12 cellular contexts compared by ENCODE assay signal in the genomic region with DNA sequence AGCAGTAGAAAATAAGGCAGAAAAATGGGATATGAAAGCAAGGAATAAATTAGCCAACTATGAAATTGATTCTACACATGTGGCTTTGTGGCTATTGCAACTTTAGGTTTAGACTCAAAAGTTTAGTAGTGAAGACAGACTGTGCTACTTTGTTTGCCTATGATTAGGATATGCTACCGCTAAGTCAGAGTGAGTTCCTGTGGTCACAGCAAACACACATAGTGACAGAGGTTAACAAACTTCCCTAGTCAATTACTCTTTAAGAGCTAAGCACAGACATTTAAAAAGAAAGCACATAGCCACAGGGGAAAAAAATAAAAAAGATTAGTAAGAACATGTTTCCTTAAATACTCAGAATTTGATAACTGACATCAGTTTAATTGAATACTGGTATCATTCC.
DNase-seq lines count a peak whose midpoint lies in the region; ATAC-seq and TF ChIP-seq lines count a peak whose summit lies in the region.
"Had no signal": no experiment of that assay in that cellular context is flagged by ENCODE, and none has a peak within 500 bp of the region (broad histone marks: within the 10 kb centered on the region; RNA-seq: fewer than 3 reads in every experiment).

No MANE protein-coding gene starts in this region.

- H3K36me3 Mint-ChIP-seq in natural killer cell treated with Interleukin-12 subunit alpha and Interleukin-12 subunit beta and Interleukin-15 and Interleukin-18, amount 100 ng/mL, for 72 hours, result peaks cover 9% of the 10 kb centered on the region

- no peaks in the 10 kb centered on the region for H3K9me2 ChIP-seq in PC-9 (ENCODE audit: insufficient read depth)

- H3K4me3 ChIP-seq in PC-9, result no peak overlapping the region

- POLR2A ChIA-PET in PC-9 (lab: Charles Lee; ENCODE audit: unreplicated experiment), result no interaction called here

- no TSS peak for BruUV-seq in PC-9 (replicated peaks; lab: Mats Ljungman, UMichigan)

- H3K79me2 ChIP-seq in PC-9 (ENCODE audit: low read depth), result no peaks in the 10 kb centered on the region

- H3K4me3 Mint-ChIP-seq in natural killer cell treated with Interleukin-12 subunit alpha and Interleukin-12 subunit beta and Interleukin-15 and Interleukin-18, amount 100 ng/mL, for 72 hours, result no peak overlapping the region
- H3K4me3 Mint-ChIP-seq: activated naive CD4-positive, alpha-beta T cell treated with anti-CD3 and anti-CD28 coated beads, Interleukin-2, amount 50 U/mL, for 24 hours; nephron had no signal

- H3K27me3 Mint-ChIP-seq in natural killer cell treated with Interleukin-12 subunit alpha and Interleukin-12 subunit beta and Interleukin-15 and Interleukin-18, amount 100 ng/mL, for 72 hours, result no peaks in the 10 kb centered on the region
- H3K27me3 Mint-ChIP-seq: activated naive CD4-positive, alpha-beta T cell treated with anti-CD3 and anti-CD28 coated beads, Interleukin-2, amount 50 U/mL, for 24 hours had no signal

- no peaks in the 10 kb centered on the region; the same call in 1 of the 2 replicates for H4K20me1 ChIP-seq in PC-9 (ENCODE audit: insufficient read depth)

- intact Hi-C loops in PC-9 (cut with micrococcal nuclease; ENCODE audit: unreplicated experiment), result no loop called here

- no peak for TF ChIP-seq CTCF in PC-9 (conservative IDR thresholded peaks at IDR 0.05)

- H3K4me1 ChIP-seq in PC-9 (replicated peaks; ENCODE audit: insufficient read depth), result no peaks in the 10 kb centered on the region

- H3K4me2 ChIP-seq in PC-9, result no peak overlapping the region

- CTCF ChIA-PET in PC-9 (lab: Charles Lee), result no interaction called here

- H3K9me3 Mint-ChIP-seq in natural killer cell treated with Interleukin-12 subunit alpha and Interleukin-12 subunit beta and Interleukin-15 and Interleukin-18, amount 100 ng/mL, for 72 hours, result peaks cover 4% of the 10 kb centered on the region

- H3F3A ChIP-seq in PC-9 (ENCODE audit: insufficient read depth, low read depth), result no peaks in the 10 kb centered on the region

- ATAC-seq in GM19351 (IDR thresholded peaks at IDR 0.05; ENCODE audit: unreplicated experiment) (peak; percentile 83), HG03097 (IDR thresholded peaks at IDR 0.05; ENCODE audit: low FRiP score, unreplicated experiment) (peak; percentile 83)
- peak; percentile 75 to 87 for ATAC-seq in natural killer cell treated with Interleukin-12 subunit alpha and Interleukin-12 subunit beta and Interleukin-15 and Interleukin-18, amount 100 ng/mL, for 72 hours
- ATAC-seq: foreskin keratinocyte had no signal

- H3K9me3 ChIP-seq in PC-9 (ENCODE audit: insufficient read depth, low read depth), result no peaks in the 10 kb centered on the region

- no peaks in the 10 kb centered on the region for H3K36me3 ChIP-seq in PC-9 (ENCODE audit: low read depth)

- no peaks in the 10 kb centered on the region for H3K27me3 ChIP-seq in PC-9 (ENCODE audit: insufficient read depth, low read depth)
- H3K27me3 ChIP-seq: foreskin keratinocyte had no signal

- H2AFZ ChIP-seq in PC-9, result no peak overlapping the region

- H3K4me1 Mint-ChIP-seq in natural killer cell treated with Interleukin-12 subunit alpha and Interleukin-12 subunit beta and Interleukin-15 and Interleukin-18, amount 100 ng/mL, for 72 hours (ENCODE audit: low read depth in 2 of 2), result peaks cover 17 to 22% of the 10 kb centered on the region in 2 donors
- H3K4me1 Mint-ChIP-seq: activated naive CD4-positive, alpha-beta T cell treated with anti-CD3 and anti-CD28 coated beads, Interleukin-2, amount 50 U/mL, for 24 hours had no signal

- no peak overlapping the region for H3K27ac ChIP-seq in PC-9
- H3K27ac ChIP-seq: foreskin keratinocyte had no signal

- H3K27ac Mint-ChIP-seq in natural killer cell treated with Interleukin-12 subunit alpha and Interleukin-12 subunit beta and Interleukin-15 and Interleukin-18, amount 100 ng/mL, for 72 hours, result peak overlapping the region in 1 of 2 donors; percentile 42
- H3K27ac Mint-ChIP-seq: activated naive CD4-positive, alpha-beta T cell treated with anti-CD3 and anti-CD28 coated beads, Interleukin-2, amount 50 U/mL, for 24 hours; nephron had no signal

- peak; percentile 15 for DNase-seq in amniotic epithelial cell (ENCODE audit: low read depth)
- DNase-seq in natural killer cell treated with Interleukin-12 subunit alpha and Interleukin-12 subunit beta and Interleukin-15 and Interleukin-18, amount 100 ng/mL, for 72 hours (ENCODE audit: low spot score), result no peak
- DNase-seq in HCEC 1CT, result no peak
- no peak for DNase-seq in PC-9
- no peak for DNase-seq in stimulated activated CD4-positive, alpha-beta T cell treated with anti-CD3 and anti-CD28 coated beads, Interleukin-15, amount 100 ng/mL, for 24 hours
- DNase-seq in COLO668 (lab: John Stamatoyannopoulos, UW; ENCODE audit: unreplicated experiment), result no peak
- DNase-seq: T-helper 9 cell had no signal
